27 cellular contexts compared by ENCODE assay signal in genomic region chr3:16759227-16759903, GRCh38.
DNase-seq lines count a peak whose midpoint lies in the region; ATAC-seq and TF ChIP-seq lines count a peak whose summit lies in the region.
"Had no signal": no experiment of that assay in that cellular context is flagged by ENCODE, and none has a peak within 500 bp of the region (broad histone marks: within the 10 kb centered on the region; RNA-seq: fewer than 3 reads in every experiment).

No MANE protein-coding gene starts in this region.

- H3K9me2 ChIP-seq in PC-3 (replicated peaks; ENCODE audit: low read length), result no peaks in the 10 kb centered on the region

- no peaks in the 10 kb centered on the region for H3K79me2 ChIP-seq in PC-3 (ENCODE audit: low read length)

- BruUV-seq in PC-3 (replicated peaks; lab: Mats Ljungman, UMichigan), result no TSS peak

- H2AFZ ChIP-seq in PC-3 (ENCODE audit: low read length), result 0 out of 2 replicates have a peak overlapping the region, but pooled peaks have one; percentile 33

- no peaks in the 10 kb centered on the region for H4K20me1 ChIP-seq in PC-3 (ENCODE audit: low read length)

- TF ChIP-seq CTCF in PC-3 (conservative IDR thresholded peaks at IDR 0.05; ENCODE audit: low read depth, low read length) (no peak), brain microvascular endothelial cell (IDR thresholded peaks at IDR 0.05; ENCODE audit: low read depth, low read length, missing control alignments) (no peak)

- H3K4me3 ChIP-seq in PC-3 (ENCODE audit: low read length), result no peak overlapping the region
- no peak overlapping the region for H3K4me3 ChIP-seq in brain microvascular endothelial cell (ENCODE audit: low read depth, low read length)
- H3K4me3 ChIP-seq: GM12878, HAP-1, SK-N-MC had no signal

- peak; percentile 55 for ATAC-seq in PC-3
- peak; percentile 67 for ATAC-seq in esophagus mucosa
- no peak for ATAC-seq in GM19023 (IDR thresholded peaks at IDR 0.05; ENCODE audit: unreplicated experiment)
- no peak for ATAC-seq in GM21515 (IDR thresholded peaks at IDR 0.05; ENCODE audit: unreplicated experiment)
- ATAC-seq: GM12878, Panc1 had no signal

- in situ Hi-C loops in brain microvascular endothelial cell (cut with HindIII; ENCODE audit: low pct_ligation_motif_present, low sequenced_read_pairs), result no loop called here

- intact Hi-C loops in PC-3 (cut with micrococcal nuclease), result no loop called here

- H3K27ac ChIP-seq in PC-3 (ENCODE audit: low read length), result no peak overlapping the region
- H3K27ac ChIP-seq in brain microvascular endothelial cell, result no peak overlapping the region
- H3K27ac ChIP-seq: 22Rv1, RWPE1, SK-N-MC had no signal

- POLR2A ChIA-PET in PC-3 (lab: Charles Lee; ENCODE audit: unreplicated experiment), result no interaction called here

- no peaks in the 10 kb centered on the region for H3F3A ChIP-seq in PC-3 (ENCODE audit: low read length, unreplicated experiment)

- CTCF ChIA-PET in PC-3 (lab: Charles Lee), result no interaction called here

- H3K4me2 ChIP-seq in PC-3 (ENCODE audit: low read length), result no peak overlapping the region

- peak; percentile 7 for DNase-seq in SIG-M5 treated with dmso at 0.1 percent for 504 hours (lab: John Stamatoyannopoulos, UW; ENCODE audit: unreplicated experiment)
- no peak for DNase-seq in SIG-M5 (lab: John Stamatoyannopoulos, UW)
- DNase-seq in PC-3, result peak; percentile 73
- DNase-seq in brain microvascular endothelial cell, result no peak
- DNase-seq: BE2C, Calu3, DMS153, DND-41, GOT3, HFFc6, IMR-90, KG1, NCI-H1048, NCI-H1694 treated with DMSO at 0.1 percent for 48 hours, NCI-H2081, NCI-H2227 treated with DMSO at 0.1 percent for 48 hours, NCI-H526 treated with DMSO at 0.1 percent for 48 hours, SHP77 had no signal

- no peak overlapping the region for H3K9ac ChIP-seq in PC-3 (ENCODE audit: low read length)

- H3K27me3 ChIP-seq in PC-3 (ENCODE audit: low read length), result no peaks in the 10 kb centered on the region
- H3K27me3 ChIP-seq in brain microvascular endothelial cell (replicated peaks), result no peaks in the 10 kb centered on the region
- H3K27me3 ChIP-seq: BE2C had no signal

- H3K9me3 ChIP-seq in PC-3 (ENCODE audit: low read length), result no peaks in the 10 kb centered on the region
- H3K9me3 ChIP-seq: BE2C, HAP-1 had no signal

- H3K36me3 ChIP-seq in PC-3 (ENCODE audit: low read depth, low read length) (no peaks in the 10 kb centered on the region), brain microvascular endothelial cell (replicated peaks) (no peaks in the 10 kb centered on the region)
- H3K36me3 ChIP-seq: BE2C, HAP-1 had no signal

- peaks cover 26% of the 10 kb centered on the region for H3K4me1 ChIP-seq in PC-3 (ENCODE audit: insufficient read depth, low read length)
- H3K4me1 ChIP-seq: BE2C had no signal

Comparison
In these comparisons a context has a peak if more than half of its experiments do, and no peak if none do; other contexts are left out.
1. DNase-seq: peak in SIG-M5 treated with dmso at 0.1 percent for 504 hours (single experiment) and PC-3 (single experiment); none in SIG-M5 (single experiment) and brain microvascular endothelial cell (single experiment).
2. ATAC-seq: peak in PC-3 (single experiment) and esophagus mucosa (single experiment); none in GM19023 (single experiment) and GM21515 (single experiment).